ENCODE assay signal across 20 cellular contexts in genomic region chr13:24692541-24692940, GRCh38. TPM values are rescaled to one million over a fixed set of nuclear protein-coding genes. Genes with fewer than 3 reads are reported as not detected.
DNase-seq lines count a peak whose midpoint lies in the region; ATAC-seq and TF ChIP-seq lines count a peak whose summit lies in the region.
"Had no signal": no experiment of that assay in that cellular context is flagged by ENCODE, and none has a peak within 500 bp of the region (broad histone marks: within the 10 kb centered on the region; RNA-seq: fewer than 3 reads in every experiment).

No MANE protein-coding gene starts in this region.

- CTCF ChIA-PET in PC-9 (lab: Charles Lee): no interaction called here

- DNase-seq in Right ventricle myocardium inferior (ENCODE audit: missing footprints) (no peak), left ventricle myocardium inferior (no peak), body of pancreas (peak in 1 of 4 donors; percentile 33), left lung (no peak), upper lobe of right lung (peak; percentile 22), SW 1271 (lab: John Stamatoyannopoulos, UW) (no peak), PC-9 (no peak)
- DNase-seq: activated CD4-positive, alpha-beta T cell treated with anti-CD3 and anti-CD28 coated beads for 1 hour; activated naive CD4-positive, alpha-beta T cell; CD4-positive, alpha-beta memory T cell; immature natural killer cell; NCI-H1092 treated with DMSO at 0.1 percent for 48 hours; NCI-H2171 treated with DMSO at 0.1 percent for 48 hours; NCI-H82; RPMI8226; T-helper 17 cell had no signal

- H3K79me2 ChIP-seq in PC-9 (ENCODE audit: low read depth): no peaks in the 10 kb centered on the region

- no peak for TF ChIP-seq CTCF in left ventricle myocardium inferior (IDR thresholded peaks at IDR 0.05; ENCODE audit: borderline replicate concordance)
- TF ChIP-seq CTCF in body of pancreas (IDR thresholded peaks at IDR 0.05): no peak
- TF ChIP-seq CTCF in left lung (IDR thresholded peaks at IDR 0.05): no peak
- TF ChIP-seq CTCF in upper lobe of right lung (IDR thresholded peaks at IDR 0.05): no peak
- no peak for TF ChIP-seq CTCF in PC-9 (conservative IDR thresholded peaks at IDR 0.05)

- H3K4me3 ChIP-seq in left ventricle myocardium inferior: no peak overlapping the region
- H3K4me3 ChIP-seq in body of pancreas: no peak overlapping the region
- H3K4me3 ChIP-seq in left lung: no peak overlapping the region
- H3K4me3 ChIP-seq in upper lobe of right lung: no peak overlapping the region
- no peak overlapping the region for H3K4me3 ChIP-seq in PC-9
- H3K4me3 ChIP-seq: cardiac muscle cell, HAP-1, skin epidermis had no signal

- H3K27me3 ChIP-seq in left ventricle myocardium inferior (ENCODE audit: low read depth): peaks cover 62% of the 10 kb centered on the region
- no peaks in the 10 kb centered on the region for H3K27me3 ChIP-seq in body of pancreas
- H3K27me3 ChIP-seq in left lung: peaks cover 0 to 39% of the 10 kb centered on the region in 2 donors
- H3K27me3 ChIP-seq in upper lobe of right lung: no peaks in the 10 kb centered on the region
- peaks cover 14% of the 10 kb centered on the region; the same call in 1 of the 2 replicates for H3K27me3 ChIP-seq in PC-9 (ENCODE audit: insufficient read depth, low read depth)
- H3K27me3 ChIP-seq: cardiac muscle cell had no signal

- H3K36me3 ChIP-seq in left ventricle myocardium inferior (no peaks in the 10 kb centered on the region), body of pancreas (replicated peaks in 1 of 2; ENCODE audit: insufficient read depth in 1 of 2, low read depth in 2 of 2) (no peaks in the 10 kb centered on the region), left lung (no peaks in the 10 kb centered on the region), upper lobe of right lung (no peaks in the 10 kb centered on the region), PC-9 (ENCODE audit: low read depth) (no peaks in the 10 kb centered on the region)
- H3K36me3 ChIP-seq: cardiac muscle cell, HAP-1 had no signal

- H3K27ac ChIP-seq in left ventricle myocardium inferior (replicated peaks): no peak overlapping the region
- no peak overlapping the region for H3K27ac ChIP-seq in body of pancreas
- H3K27ac ChIP-seq in left lung: no peak overlapping the region
- H3K27ac ChIP-seq in upper lobe of right lung: no peak overlapping the region
- no peak overlapping the region for H3K27ac ChIP-seq in PC-9
- H3K27ac ChIP-seq: cardiac muscle cell, skin epidermis had no signal

- H4K20me1 ChIP-seq in PC-9 (ENCODE audit: insufficient read depth): no peaks in the 10 kb centered on the region

- WGBS in body of pancreas, 2 donors: 31 to 39% methylated on average over 4 of the region's 4 CpGs

- no peaks in the 10 kb centered on the region for H3F3A ChIP-seq in PC-9 (ENCODE audit: insufficient read depth, low read depth)

- TF ChIP-seq POLR2A in body of pancreas (IDR thresholded peaks at IDR 0.05): no peak

- H3K9me2 ChIP-seq in PC-9 (ENCODE audit: insufficient read depth): no peaks in the 10 kb centered on the region

- BruUV-seq in PC-9 (replicated peaks; lab: Mats Ljungman, UMichigan): no TSS peak

- H3K4me2 ChIP-seq in PC-9: no peak overlapping the region

- intact Hi-C loops in Right ventricle myocardium inferior (cut with DNase I): loop anchor here (10.0 kb wide), 1 partner anchor 302 kb away; no protein-coding TSS in a partner anchor
- intact Hi-C loops in left ventricle myocardium inferior (cut with micrococcal nuclease): no loop called here
- intact Hi-C loops in body of pancreas (cut with DNase I): no loop called here
- intact Hi-C loops in left lung (cut with DNase I): no loop called here
- intact Hi-C loops in upper lobe of right lung (cut with DNase I): no loop called here
- intact Hi-C loops in PC-9 (cut with micrococcal nuclease; ENCODE audit: unreplicated experiment): no loop called here

- H3K4me1 ChIP-seq in left ventricle myocardium inferior: no peaks in the 10 kb centered on the region
- no peaks in the 10 kb centered on the region for H3K4me1 ChIP-seq in body of pancreas
- no peaks in the 10 kb centered on the region for H3K4me1 ChIP-seq in left lung
- no peaks in the 10 kb centered on the region for H3K4me1 ChIP-seq in upper lobe of right lung
- no peaks in the 10 kb centered on the region for H3K4me1 ChIP-seq in PC-9 (replicated peaks; ENCODE audit: insufficient read depth)
- H3K4me1 ChIP-seq: HAP-1 had no signal

- POLR2A ChIA-PET in PC-9 (lab: Charles Lee; ENCODE audit: unreplicated experiment): no interaction called here

- H3K9me3 ChIP-seq in left ventricle myocardium inferior (replicated peaks): no peaks in the 10 kb centered on the region
- no peaks in the 10 kb centered on the region for H3K9me3 ChIP-seq in body of pancreas
- H3K9me3 ChIP-seq in left lung: no peaks in the 10 kb centered on the region
- no peaks in the 10 kb centered on the region for H3K9me3 ChIP-seq in upper lobe of right lung
- H3K9me3 ChIP-seq in PC-9 (ENCODE audit: insufficient read depth, low read depth): no peaks in the 10 kb centered on the region
- H3K9me3 ChIP-seq: HAP-1 had no signal

- H2AFZ ChIP-seq in PC-9: no peak overlapping the region

- ATAC-seq in Right ventricle myocardium inferior: peak; percentile 70
- ATAC-seq in body of pancreas: peak; percentile 21
- peak; percentile 57 for ATAC-seq in left lung
- ATAC-seq in upper lobe of right lung: peak; percentile 4
- no peak for ATAC-seq in HG02642 (IDR thresholded peaks at IDR 0.05; ENCODE audit: poor library complexity, unreplicated experiment)
- ATAC-seq: T-helper 17 cell had no signal

RNA-seq across cellular contexts. Expression of gene ATP12A, which starts 12.3 kb away (rescaled TPM):
- total RNA-seq in Right ventricle myocardium inferior (not detected), left ventricle myocardium inferior (not detected), body of pancreas (under 1 TPM; under 0.01 to 0.26 TPM), left lung (1 to 10 TPM in 1 of 2 donors, not detected in 1; 2.0 TPM), upper lobe of right lung (not detected), PC-9 (2021) (0.09 TPM in 1 of 2 replicates, not detected in the other)
- total RNA-seq: cardiac muscle cell; CD4-positive, alpha-beta memory T cell; T-helper 17 cell had no signal
